In genomic region chr2:148917431-148917830, GRCh38 we compare ENCODE assay signal across 23 cellular contexts. TPM values are rescaled to one million over a fixed set of nuclear protein-coding genes. Genes with fewer than 3 reads are reported as not detected.
DNase-seq lines count a peak whose midpoint lies in the region; ATAC-seq and TF ChIP-seq lines count a peak whose summit lies in the region.
"Had no signal": no experiment of that assay in that cellular context is flagged by ENCODE, and none has a peak within 500 bp of the region (broad histone marks: within the 10 kb centered on the region; RNA-seq: fewer than 3 reads in every experiment).

No MANE protein-coding gene starts in this region.

- peaks cover 9% of the 10 kb centered on the region for H3K9me3 Mint-ChIP-seq in activated CD4-positive, alpha-beta T cell treated with anti-CD3 and anti-CD28 coated beads for 36 hours (ENCODE audit: low read depth)
- peaks cover 15% of the 10 kb centered on the region for H3K9me3 Mint-ChIP-seq in Caco-2 (ENCODE audit: unreplicated experiment)

- H3K4me3 Mint-ChIP-seq in activated CD4-positive, alpha-beta T cell treated with anti-CD3 and anti-CD28 coated beads for 36 hours, result no peak overlapping the region
- no peak overlapping the region for H3K4me3 Mint-ChIP-seq in Caco-2 (ENCODE audit: unreplicated experiment)

- BruUV-seq in Caco-2 (replicated peaks; lab: Mats Ljungman, UMichigan), result no TSS peak

- POLR2A ChIA-PET in activated CD4-positive, alpha-beta T cell treated with anti-CD3 and anti-CD28 coated beads for 36 hours (lab: Charles Lee), result no interaction called here
- POLR2A ChIA-PET in Caco-2 (lab: Charles Lee), result no interaction called here

- peaks cover 9% of the 10 kb centered on the region for H3K4me1 Mint-ChIP-seq in activated CD4-positive, alpha-beta T cell treated with anti-CD3 and anti-CD28 coated beads for 36 hours
- no peaks in the 10 kb centered on the region for H3K4me1 Mint-ChIP-seq in Caco-2 (ENCODE audit: low read depth, unreplicated experiment)

- no peak overlapping the region for H3K27ac ChIP-seq in body of pancreas
- H3K27ac ChIP-seq: ascending aorta, heart left ventricle, lower lobe of right lung had no signal

- TF ChIP-seq CTCF in body of pancreas (IDR thresholded peaks at IDR 0.05), result no peak
- no peak for TF ChIP-seq CTCF in Caco-2 (IDR thresholded peaks at IDR 0.05; ENCODE audit: insufficient read depth in 1 of 2, low read depth in 1 of 2, low read length in 1 of 2, severe bottlenecking in 1 of 2, unreplicated experiment in 1 of 2)

- H3K4me3 ChIP-seq in body of pancreas, result no peak overlapping the region
- no peak overlapping the region for H3K4me3 ChIP-seq in Caco-2 (ENCODE audit: low read depth, low read length)
- H3K4me3 ChIP-seq: ascending aorta, heart left ventricle, lower lobe of right lung had no signal

- H3K36me3 ChIP-seq in body of pancreas (replicated peaks in 1 of 2; ENCODE audit: insufficient read depth in 1 of 2, low read depth in 2 of 2) (no peaks in the 10 kb centered on the region), Caco-2 (ENCODE audit: control insufficient read depth, insufficient read depth, low read length) (no peaks in the 10 kb centered on the region)
- H3K36me3 ChIP-seq: ascending aorta, heart left ventricle, lower lobe of right lung had no signal

- intact Hi-C loops in activated CD4-positive, alpha-beta T cell treated with anti-CD3 and anti-CD28 coated beads for 36 hours (cut with DNase I, micrococcal nuclease), result loop anchor here in 1 of 2 experiments (2.0 to 5.0 kb wide), 2 partner anchors 43 to 395 kb away; partner anchors contain the start of gene KIF5C
- intact Hi-C loops in body of pancreas (cut with DNase I), result no loop called here
- intact Hi-C loops in Caco-2 (cut with micrococcal nuclease; ENCODE audit: unreplicated experiment), result no loop called here

- H3K27me3 Mint-ChIP-seq in activated CD4-positive, alpha-beta T cell treated with anti-CD3 and anti-CD28 coated beads for 36 hours, result no peaks in the 10 kb centered on the region
- no peaks in the 10 kb centered on the region for H3K27me3 Mint-ChIP-seq in Caco-2 (ENCODE audit: insufficient read depth, unreplicated experiment)

- H3K4me1 ChIP-seq in body of pancreas, result no peaks in the 10 kb centered on the region
- H3K4me1 ChIP-seq in Caco-2, result no peaks in the 10 kb centered on the region
- H3K4me1 ChIP-seq: ascending aorta, heart left ventricle, lower lobe of right lung had no signal

- peak; percentile 50 for DNase-seq in activated CD4-positive, alpha-beta T cell treated with anti-CD3 and anti-CD28 coated beads for 36 hours
- DNase-seq in activated CD4-positive, alpha-beta T cell treated with anti-CD3 and anti-CD28 coated beads for 1 hour, result no peak
- DNase-seq in MV-4-11 (lab: John Stamatoyannopoulos, UW), result peak; percentile 11
- DNase-seq in body of pancreas, result no peak
- no peak for DNase-seq in globus pallidus (ENCODE audit: low spot score)
- DNase-seq in Caco-2, result no peak
- DNase-seq: activated gamma-delta T cell treated with Interleukin-2 at 50 U/mL for 16 hours; cerebellar nuclear complex; effector CD8-positive, alpha-beta T cell; GF-D8; heart left ventricle; lower lobe of right lung; NCI-H1092; NCI-H2029 treated with DMSO at 0.1 percent for 48 hours; NCI-H510A; occipital lobe; retina; stimulated activated CD4-positive, alpha-beta T cell treated with anti-CD3 and anti-CD28 coated beads, Interleukin-12 subunit alpha, Interleukin-12 subunit beta, amount 100 ng/mL, for 4 hours; stimulated activated naive CD4-positive, alpha-beta T cell treated with Interleukin-2 at 50 U/mL for 16 hours; trophoblast cell had no signal

- CTCF ChIA-PET in activated CD4-positive, alpha-beta T cell treated with anti-CD3 and anti-CD28 coated beads for 36 hours (lab: Charles Lee), result interaction anchor here (1.5 kb wide), 1 partner anchor 10 kb away, joined by 7 read pairs; no protein-coding TSS in a partner anchor
- CTCF ChIA-PET in Caco-2 (lab: Charles Lee), result no interaction called here

- no peak for TF ChIP-seq POLR2A in body of pancreas (IDR thresholded peaks at IDR 0.05)

- peaks cover 0 to 9% (median 0%) of the 10 kb centered on the region in 3 donors for H3K9me3 ChIP-seq in body of pancreas
- peaks cover 12% of the 10 kb centered on the region; the same call in 1 of the 2 replicates for H3K9me3 ChIP-seq in Caco-2

- no peaks in the 10 kb centered on the region for H3K27me3 ChIP-seq in body of pancreas
- H3K27me3 ChIP-seq in Caco-2 (replicated peaks; ENCODE audit: control insufficient read depth, insufficient read depth, low read length), result no peaks in the 10 kb centered on the region; the same call in 1 of the 2 replicates
- H3K27me3 ChIP-seq: ascending aorta, heart left ventricle had no signal

- H3K36me3 Mint-ChIP-seq in activated CD4-positive, alpha-beta T cell treated with anti-CD3 and anti-CD28 coated beads for 36 hours (ENCODE audit: low read depth), result peaks cover 8% of the 10 kb centered on the region
- no peaks in the 10 kb centered on the region for H3K36me3 Mint-ChIP-seq in Caco-2 (ENCODE audit: insufficient read depth, unreplicated experiment)

- WGBS in body of pancreas, 2 donors, result 85 to 94% methylated on average over 1 of the region's 1 CpG

- ATAC-seq in activated CD4-positive, alpha-beta T cell treated with anti-CD3 and anti-CD28 coated beads for 36 hours, result peak; percentile 97
- ATAC-seq in GM18868 (IDR thresholded peaks at IDR 0.05; ENCODE audit: unreplicated experiment) (peak; percentile 86), HG02870 (IDR thresholded peaks at IDR 0.05; ENCODE audit: unreplicated experiment) (peak; percentile 80), body of pancreas (no peak)
- ATAC-seq: heart left ventricle, lower lobe of right lung had no signal

- no peak overlapping the region for H3K27ac Mint-ChIP-seq in activated CD4-positive, alpha-beta T cell treated with anti-CD3 and anti-CD28 coated beads for 36 hours
- no peak overlapping the region for H3K27ac Mint-ChIP-seq in Caco-2 (ENCODE audit: unreplicated experiment)

RNA-seq across cellular contexts. Expression of gene KIF5C, which starts 42.4 kb away (rescaled TPM):
- total RNA-seq in activated CD4-positive, alpha-beta T cell treated with anti-CD3 and anti-CD28 coated beads for 36 hours, result 10 to 100 TPM; 13.5 to 14.1 TPM
- 1 to 10 TPM; 2.0 to 2.6 TPM for total RNA-seq in body of pancreas
- 1.1 and 1.5 TPM in 2 replicates for total RNA-seq in Caco-2 (2022)

Comparison
In these comparisons a context has a peak if more than half of its experiments do, and no peak if none do; other contexts are left out.
1. DNase-seq: peak in activated CD4-positive, alpha-beta T cell treated with anti-CD3 and anti-CD28 coated beads for 36 hours (single experiment) and MV-4-11 (single experiment); none in activated CD4-positive, alpha-beta T cell treated with anti-CD3 and anti-CD28 coated beads for 1 hour (single experiment), body of pancreas (0 of 4), globus pallidus (single experiment) and Caco-2 (0 of 2).